In the genomic region with DNA sequence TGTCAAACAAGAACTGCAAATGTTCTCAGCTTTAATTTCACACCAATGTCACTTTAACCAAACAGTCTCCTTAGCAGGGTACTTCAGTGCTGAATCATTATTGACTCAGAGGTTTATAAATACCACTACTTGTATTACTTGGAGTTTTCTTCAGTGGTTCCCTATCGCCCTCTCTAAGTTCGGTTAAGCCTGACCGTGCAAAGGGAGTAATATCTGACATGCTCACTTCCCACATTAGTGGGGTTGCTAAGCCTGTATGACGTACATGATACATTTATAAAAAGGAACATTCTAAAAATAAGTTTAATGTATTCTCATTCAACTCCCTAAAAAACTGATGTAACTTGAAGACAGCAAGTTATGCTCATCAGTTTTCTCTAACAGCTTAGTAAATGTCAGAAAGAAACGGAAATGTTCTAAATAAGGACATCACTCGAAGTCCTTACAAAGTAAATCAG, we compare ENCODE assay signal across 8 cellular contexts.
DNase-seq lines count a peak whose midpoint lies in the region; ATAC-seq lines count a peak whose summit lies in the region.

No MANE protein-coding gene starts in this region.

- ATAC-seq in GM21447 (IDR thresholded peaks at IDR 0.05; ENCODE audit: unreplicated experiment) (peak; percentile 99), HG03571 (IDR thresholded peaks at IDR 0.05; ENCODE audit: unreplicated experiment) (peak; percentile 95)

- DNase-seq in GM03348 (ENCODE audit: low spot score) (peak; percentile 78), brain pericyte (ENCODE audit: low read depth, low spot score) (peak; percentile 62), pons (ENCODE audit: low spot score) (peak; percentile 56), NCI-H187 treated with DMSO at 0.1 percent for 48 hours (lab: John Stamatoyannopoulos, UW) (no peak), UCSD-AML1 (lab: John Stamatoyannopoulos, UW; ENCODE audit: unreplicated experiment) (no peak)
- no peak for DNase-seq in activated effector memory CD4-positive, alpha-beta T cell treated with anti-CD3 and anti-CD28 coated beads, Interleukin-2, amount 50 U/mL, for 16 hours

Comparison
In these comparisons a context has a peak if more than half of its experiments do, and no peak if none do; other contexts are left out.
1. DNase-seq: peak in GM03348 (single experiment), brain pericyte (single experiment) and pons (single experiment); none in NCI-H187 treated with DMSO at 0.1 percent for 48 hours (single experiment), UCSD-AML1 (single experiment) and activated effector memory CD4-positive, alpha-beta T cell treated with anti-CD3 and anti-CD28 coated beads, Interleukin-2, amount 50 U/mL, for 16 hours (single experiment).